13 cellular contexts compared by ENCODE assay signal in the genomic region with DNA sequence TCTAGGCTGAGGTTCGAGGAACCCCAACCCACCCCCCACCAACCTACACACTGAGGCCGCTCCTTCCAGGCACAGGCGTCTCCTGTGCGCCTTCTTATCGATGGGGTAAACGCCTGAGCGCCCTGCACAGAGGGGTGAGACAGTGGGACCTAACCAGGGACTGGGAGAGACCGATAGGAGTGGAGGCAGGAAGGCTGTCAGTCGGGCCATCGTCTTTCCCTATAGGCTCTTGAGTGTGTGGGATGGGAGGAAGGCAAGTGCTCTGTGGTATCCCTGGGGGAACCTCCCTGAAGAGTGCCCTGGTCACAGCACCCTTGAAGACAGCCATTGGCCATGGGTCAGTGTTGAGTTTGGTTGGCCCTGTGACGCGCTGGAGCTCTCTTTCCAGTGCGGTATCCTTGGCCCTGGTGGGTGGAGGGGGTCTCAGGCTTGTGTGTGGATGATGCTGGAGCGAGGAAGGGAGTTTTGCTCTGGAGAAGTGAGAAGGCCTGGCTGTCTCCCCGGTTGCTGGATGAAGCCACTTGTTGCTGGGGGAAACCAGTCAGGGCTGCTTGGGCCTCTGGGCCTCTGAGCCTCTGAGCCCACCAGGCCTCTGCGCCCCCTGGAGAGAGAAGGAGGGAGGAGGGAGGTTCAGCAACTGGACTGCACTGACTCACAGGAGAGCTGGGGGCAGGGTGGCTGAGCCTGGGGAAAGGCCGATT. TPM values are rescaled to one million over a fixed set of nuclear protein-coding genes. Genes with fewer than 3 reads are reported as not detected.
DNase-seq lines count a peak whose midpoint lies in the region; ATAC-seq, FAIRE-seq and TF ChIP-seq lines count a peak whose summit lies in the region.
"Had no signal": no experiment of that assay in that cellular context is flagged by ENCODE, and none has a peak within 500 bp of the region (broad histone marks: within the 10 kb centered on the region; RNA-seq: fewer than 3 reads in every experiment).

No MANE protein-coding gene starts in this region.

- TF ChIP-seq POLR2A in K562 (conservative IDR thresholded peaks at IDR 0.05), result no peak

- H3K27me3 Mint-ChIP-seq in Calu3 (ENCODE audit: unreplicated experiment), result no peaks in the 10 kb centered on the region

- ATAC-seq in K562 (no peak), psoas muscle (no peak), SK-N-SH treated with all-trans-retinoic acid at 6 μM for 48 hours (no peak)
- ATAC-seq: gastroesophageal sphincter had no signal

- 5% methylated on average over 16 of the region's 17 CpGs for WGBS in K562 (ENCODE audit: insufficient coverage, low coverage, missing lambda C conversion rate)
- WGBS in psoas muscle, 3 donors, result 58 to 62% (median 61%) methylated on average over 15 to 17 of the region's 17 CpGs

- BruUV-seq in Calu3 (replicated peaks; lab: Mats Ljungman, UMichigan) (no TSS peak), K562 (replicated peaks; lab: Mats Ljungman, UMichigan) (no TSS peak)

- H3K27me3 ChIP-seq in K562 (ENCODE audit: control insufficient read depth in 2 of 2, insufficient read depth in 2 of 2, low read length in 2 of 2) (peaks cover 2 to 38% of the 10 kb centered on the region in 2 experiments; a peak in 4 of 5 replicates), psoas muscle (ENCODE audit: insufficient read depth in 3 of 3, low read length in 2 of 3) (peaks cover 0 to 2% (median 0%) of the 10 kb centered on the region in 3 donors)

- TF ChIP-seq CTCF in Calu3 (IDR thresholded peaks at IDR 0.05; ENCODE audit: unreplicated experiment) (no peak), K562 (IDR thresholded peaks at IDR 0.05 in 2 of 3, conservative IDR thresholded peaks at IDR 0.05 in 1 of 3; ENCODE audit: insufficient read depth in 2 of 3, low read depth in 1 of 3, low read length in 3 of 3) (no peak), psoas muscle (IDR thresholded peaks at IDR 0.05) (no peak)

- H3K9me1 ChIP-seq in K562 (ENCODE audit: control insufficient read depth, insufficient read depth, low read length), result no peaks in the 10 kb centered on the region

- no peaks in the 10 kb centered on the region; the same call in 2 of the 3 replicates for H3K79me2 ChIP-seq in K562 (ENCODE audit: control insufficient read depth, insufficient read depth, low read length)

- H3K4me3 Mint-ChIP-seq in Calu3 (ENCODE audit: low read depth, unreplicated experiment), result peak overlapping the region; percentile 91

- FAIRE-seq in K562 (lab: Jason Lieb, UNC), result no peak
- FAIRE-seq: GM18507 had no signal

- no peak overlapping the region for H3K4me2 ChIP-seq in K562 (ENCODE audit: insufficient read depth, low read length)

- intact Hi-C loops in Calu3 (cut with micrococcal nuclease; ENCODE audit: unreplicated experiment), result no loop called here
- intact Hi-C loops in K562 (cut with micrococcal nuclease), result no loop called here
- intact Hi-C loops in psoas muscle (cut with DNase I), result loop anchor here in 1 of 2 donors (5.0 kb wide), 1 partner anchor 221 kb away; the partner anchor contains the start of gene TTYH2

- H3K27ac ChIP-seq in K562 (ENCODE audit: extremely low read depth, low read depth, low read length) (no peak overlapping the region), psoas muscle (peak overlapping the region; percentile 98)

- H3K9me3 Mint-ChIP-seq in Calu3 (ENCODE audit: low read depth, unreplicated experiment), result no peaks in the 10 kb centered on the region

- TF ChIP-seq RAD21 in K562 (CRISPR knock-in tag; conservative IDR thresholded peaks at IDR 0.05 in 1 of 2, IDR thresholded peaks at IDR 0.05 in 1 of 2), result no peak; a peak in 1 of 4 replicates

- no peaks in the 10 kb centered on the region for H4K20me1 ChIP-seq in K562 (replicated peaks; ENCODE audit: control insufficient read depth, insufficient read depth, low read length)

- DNase-seq in Calu3, result no peak
- DNase-seq in K562 (ENCODE audit: extremely low read depth in 1 of 4, low spot score in 3 of 4), result peak in 3 of 4 experiments; percentile 36 to 48 (median 37)
- peak; percentile 49 for DNase-seq in iPS-NIHi11 (ENCODE audit: low spot score)
- DNase-seq in psoas muscle, result no peak
- DNase-seq in RPMI8226, result no peak
- DNase-seq in NCI-H774 (lab: John Stamatoyannopoulos, UW), result no peak
- DNase-seq in germinal center (ENCODE audit: low spot score), result no peak
- DNase-seq: CD4-positive, CD25-positive, alpha-beta regulatory T cell; HCEC 1CT; retina had no signal

- no peaks in the 10 kb centered on the region; the same call in 1 of the 2 replicates for H3K9me3 ChIP-seq in K562 (replicated peaks; ENCODE audit: control insufficient read depth, insufficient read depth, low read depth, low read length)
- no peaks in the 10 kb centered on the region for H3K9me3 ChIP-seq in psoas muscle

- no peak overlapping the region for H2AFZ ChIP-seq in K562 (ENCODE audit: low read depth, low read length)

- peaks cover 31% of the 10 kb centered on the region for H3K36me3 Mint-ChIP-seq in Calu3 (ENCODE audit: insufficient read depth, unreplicated experiment)

- H3K4me1 Mint-ChIP-seq in Calu3 (ENCODE audit: low read depth, unreplicated experiment), result peaks cover 27% of the 10 kb centered on the region

- no peak for TF ChIP-seq EP300 in K562 (IDR thresholded peaks at IDR 0.05; ENCODE audit: low read length)

- CTCF ChIA-PET in Calu3 (lab: Charles Lee), result interaction anchor here (0.5 to 1.1 kb wide), 3 partner anchors 10 to 1091 kb away, joined by 3 to 7 read pairs (median 4); no protein-coding TSS in a partner anchor
- CTCF ChIA-PET in K562 (lab: Yijun Ruan, JAX; ENCODE audit: low intra/inter-chr PET ratio), result no interaction called here

- peak overlapping the region; percentile 36 for H3K27ac Mint-ChIP-seq in Calu3 (ENCODE audit: unreplicated experiment)
- H3K27ac Mint-ChIP-seq: CD4-positive, CD25-positive, alpha-beta regulatory T cell had no signal

- H3K4me3 ChIP-seq in K562 (no peak overlapping the region), psoas muscle (peak overlapping the region; percentile 90)

- H3K36me3 ChIP-seq in K562 (ENCODE audit: control insufficient read depth, insufficient read depth, low read length) (no peaks in the 10 kb centered on the region), psoas muscle (ENCODE audit: insufficient read depth in 1 of 2, low read depth in 1 of 2) (no peaks in the 10 kb centered on the region)
- H3K36me3 ChIP-seq: gastroesophageal sphincter had no signal

- POLR2A ChIA-PET in K562 (lab: Yijun Ruan, JAX), result interaction anchor here (0.6 kb wide), 1 partner anchor 988 kb away, joined by 3 read pairs; no protein-coding TSS in a partner anchor

- H3K4me1 ChIP-seq in K562 (replicated peaks in 1 of 2; ENCODE audit: control insufficient read depth in 2 of 2, insufficient read depth in 2 of 2, low read length in 2 of 2) (peaks cover 0 to 22% of the 10 kb centered on the region in 2 experiments; a peak in 4 of 5 replicates), psoas muscle (peaks cover 32% of the 10 kb centered on the region)

- in situ Hi-C loops in K562 (cut with MboI), result no loop called here

- H3K9ac ChIP-seq in K562 (ENCODE audit: insufficient read depth in 1 of 2, low read depth in 2 of 2, low read length in 2 of 2), result no peak overlapping the region

TF ChIP-seq in K562, 482 proteins besides CTCF, POLR2A, EP300 and RAD21 (continues in another document):
- no peak for TF ChIP-seq ZZZ3 (IDR thresholded peaks at IDR 0.05)

TF ChIP-seq in SK-N-SH treated with all-trans-retinoic acid at 6 μM for 48 hours, 23 proteins besides CTCF, POLR2A, EP300 and RAD21:
- TF ChIP-seq ZFP30 (CRISPR knock-in tag; IDR thresholded peaks at IDR 0.05), result no peak
TF ChIP-seq in SK-N-SH treated with all-trans-retinoic acid at 6 μM for 48 hours: peak in this region for 0.

RNA-seq across cellular contexts. Expression of gene GPRC5C, which starts 1.7 kb away (rescaled TPM):
- total RNA-seq in Calu3 (2022) (37.3 and 48.7 TPM in 2 replicates), K562 (2014; rRNA removed) (6.5 and 7.6 TPM in 2 replicates), K562 (2014; rRNA removed; fragmentation: Illumina TruSeq; extraction: Trizol) (1.1 and 1.6 TPM in 2 replicates), K562 (2015; rRNA removed; fragmentation: Illumina TruSeq; extraction: Trizol) (4.1 and 4.4 TPM in 2 replicates), K562 (2021) (6.4 and 7.8 TPM in 2 replicates), psoas muscle (100 to 1,000 TPM in 2 of 4 donors, 10 to 100 TPM in 2; 57.0 to 123 (median 97.7) TPM)
- 2.8 and 8.7 TPM in 2 replicates for total RNA-seq in K562 (2011; cell fraction: chromatin; rRNA removed; ENCODE audit: low replicate concordance)
- 8.9 and 15.5 TPM in 2 replicates for total RNA-seq in K562 (2011; cell fraction: nucleolus; rRNA removed)
- 4.5 and 7.9 TPM in 2 replicates for total RNA-seq in K562 (2011; cell fraction: nucleoplasm; rRNA removed)
- polyA plus RNA-seq in K562 (2011; rRNA removed) (9.0 and 85.5 TPM in 2 replicates), K562 (2014; fragmentation: Illumina TruSeq; extraction: Trizol) (2.1 and 4.1 TPM in 2 replicates), K562 (2014; fragmentation: Nextera tagmentation; extraction: Ambion mirVana) (under 1 TPM; 0.28 to 0.41 TPM), K562 (2014; rRNA removed) (5.9 and 9.6 TPM in 2 replicates), psoas muscle (10 to 100 TPM; 42.9 to 47.7 (median 44.8) TPM)
- polyA plus RNA-seq in K562 (2011; cell fraction: cytosol; rRNA removed), result 26.1 and 77.2 TPM in 2 replicates
- 13.3 and 92.4 TPM in 2 replicates for polyA plus RNA-seq in K562 (2011; cell fraction: nucleus; rRNA removed)
- polyA plus RNA-seq in K562 (2012), result 8.7 and 24.4 TPM in 2 replicates
- polyA minus RNA-seq in K562 (2011; rRNA and poly(A)+ RNA removed), result 4.1 and 15.3 TPM in 2 replicates
- 7.9 and 36.4 TPM in 2 replicates for polyA minus RNA-seq in K562 (2011; cell fraction: cytosol; rRNA and poly(A)+ RNA removed)
- 4.0 and 28.7 TPM in 2 replicates for polyA minus RNA-seq in K562 (2011; cell fraction: nucleus; rRNA and poly(A)+ RNA removed)
- total RNA-seq: CD4-positive, CD25-positive, alpha-beta regulatory T cell had no signal
- polyA plus RNA-seq: CD4-positive, CD25-positive, alpha-beta regulatory T cell had no signal

RNA-seq across cellular contexts. Expression of gene CD300A, which starts 32.9 kb away (rescaled TPM):
- total RNA-seq in Calu3 (2022) (0.45 TPM in 1 of 2 replicates, not detected in the other), K562 (2014; rRNA removed) (0.23 and 0.49 TPM in 2 replicates), K562 (2014; rRNA removed; fragmentation: Illumina TruSeq; extraction: Trizol) (0.22 and 0.29 TPM in 2 replicates), K562 (2015; rRNA removed; fragmentation: Illumina TruSeq; extraction: Trizol) (0.76 and 0.79 TPM in 2 replicates), K562 (2021) (0.36 and 0.44 TPM in 2 replicates), psoas muscle (1 to 10 TPM in 2 of 4 donors, under 1 TPM in 2; 0.54 to 2.4 (median 1.2) TPM)
- 0.51 and 0.56 TPM in 2 replicates for total RNA-seq in K562 (2011; cell fraction: chromatin; rRNA removed; ENCODE audit: low replicate concordance)
- 0.39 and 0.67 TPM in 2 replicates for total RNA-seq in K562 (2011; cell fraction: nucleolus; rRNA removed)
- total RNA-seq in K562 (2011; cell fraction: nucleoplasm; rRNA removed), result 0.44 and 0.92 TPM in 2 replicates
- polyA plus RNA-seq in K562 (2011; rRNA removed) (1.7 and 19.7 TPM in 2 replicates), K562 (2014; fragmentation: Illumina TruSeq; extraction: Trizol) (0.39 and 0.50 TPM in 2 replicates), K562 (2014; fragmentation: Nextera tagmentation; extraction: Ambion mirVana) (under 1 TPM in 1 of 2 experiments, not detected in 1; 0.21 TPM), K562 (2014; rRNA removed) (0.26 and 0.50 TPM in 2 replicates), psoas muscle (under 1 TPM; 0.29 to 0.69 (median 0.38) TPM)
- polyA plus RNA-seq in K562 (2011; cell fraction: cytosol; rRNA removed), result 1.4 and 20.9 TPM in 2 replicates
- 1.1 and 15.8 TPM in 2 replicates for polyA plus RNA-seq in K562 (2011; cell fraction: nucleus; rRNA removed)
- 2.3 and 9.5 TPM in 2 replicates for polyA plus RNA-seq in K562 (2012)
- 0.60 and 6.1 TPM in 2 replicates for polyA minus RNA-seq in K562 (2011; rRNA and poly(A)+ RNA removed)
- 5.7 TPM in 1 of 2 replicates, not detected in the other for polyA minus RNA-seq in K562 (2011; cell fraction: cytosol; rRNA and poly(A)+ RNA removed)
- polyA minus RNA-seq in K562 (2011; cell fraction: nucleus; rRNA and poly(A)+ RNA removed), result 5.3 TPM in 1 of 2 replicates, not detected in the other

Comparison
In these comparisons a context has a peak if more than half of its experiments do, and no peak if none do; other contexts are left out.
1. DNase-seq: peak in K562 (3 of 4) and iPS-NIHi11 (single experiment); none in Calu3 (single experiment), psoas muscle (0 of 2), RPMI8226 (single experiment), NCI-H774 (single experiment) and germinal center (single experiment).